In genomic region chr22:50443202-50443601, GRCh38 we compare ENCODE assay signal across 1 cellular context.
TF ChIP-seq lines count a peak whose summit lies in the region.

No MANE protein-coding gene starts in this region.

TF ChIP-seq in IMR-90, 13 proteins besides CTCF, POLR2A, EP300 and RAD21:
- no peak for TF ChIP-seq CEBPB (IDR thresholded peaks at IDR 0.05; ENCODE audit: low read depth, low read length)
- TF ChIP-seq RCOR1 (IDR thresholded peaks at IDR 0.05; ENCODE audit: insufficient replicate concordance, low read length), result no peak
- no peak for TF ChIP-seq SMC3 (IDR thresholded peaks at IDR 0.05; ENCODE audit: low read depth, low read length)
- no peak for TF ChIP-seq MAFK (IDR thresholded peaks at IDR 0.05; ENCODE audit: low read depth, low read length)
- no peak for TF ChIP-seq MAZ (IDR thresholded peaks at IDR 0.05; ENCODE audit: borderline replicate concordance, low read depth, low read length)
- TF ChIP-seq, protein P1, sequence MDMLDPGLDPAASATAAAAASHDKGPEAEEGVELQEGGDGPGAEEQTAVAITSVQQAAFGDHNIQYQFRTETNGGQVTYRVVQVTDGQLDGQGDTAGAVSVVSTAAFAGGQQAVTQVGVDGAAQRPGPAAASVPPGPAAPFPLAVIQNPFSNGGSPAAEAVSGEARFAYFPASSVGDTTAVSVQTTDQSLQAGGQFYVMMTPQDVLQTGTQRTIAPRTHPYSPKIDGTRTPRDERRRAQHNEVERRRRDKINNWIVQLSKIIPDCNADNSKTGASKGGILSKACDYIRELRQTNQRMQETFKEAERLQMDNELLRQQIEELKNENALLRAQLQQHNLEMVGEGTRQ (IDR thresholded peaks at IDR 0.05; ENCODE audit: low read depth, low read length), result no peak
- TF ChIP-seq RFX5 (IDR thresholded peaks at IDR 0.05; ENCODE audit: low read depth, low read length), result no peak
- no peak for TF ChIP-seq BHLHE40 (IDR thresholded peaks at IDR 0.05; ENCODE audit: low read depth, low read length)
- no peak for TF ChIP-seq ELK1 (IDR thresholded peaks at IDR 0.05; ENCODE audit: borderline replicate concordance, low read depth, low read length)
- no peak for TF ChIP-seq MXI1 (IDR thresholded peaks at IDR 0.05; ENCODE audit: borderline replicate concordance, low read depth, low read length)
- TF ChIP-seq FOS (IDR thresholded peaks at IDR 0.05; ENCODE audit: low read depth, low read length), result no peak
- no peak for TF ChIP-seq CHD1 (IDR thresholded peaks at IDR 0.05; ENCODE audit: low read depth, low read length)
- no peak for TF ChIP-seq NFE2L2 (IDR thresholded peaks at IDR 0.05; ENCODE audit: low read depth, low read length)
